In genomic region chrX:107673401-107673800, GRCh38 we compare ENCODE assay signal across 8 cellular contexts. TPM values are rescaled to one million over a fixed set of nuclear protein-coding genes. Genes with fewer than 3 reads are reported as not detected.
DNase-seq lines count a peak whose midpoint lies in the region; ATAC-seq and TF ChIP-seq lines count a peak whose summit lies in the region.

No MANE protein-coding gene starts in this region.

- no peak for TF ChIP-seq POLR2A in sigmoid colon (IDR thresholded peaks at IDR 0.05)

- WGBS in sigmoid colon, 2 donors = 63 to 69% methylated on average over 6 of the region's 6 CpGs

- no peak for TF ChIP-seq EP300 in sigmoid colon (IDR thresholded peaks at IDR 0.05)

- H3K36me3 ChIP-seq in sigmoid colon = no peaks in the 10 kb centered on the region

- intact Hi-C loops in sigmoid colon (cut with DNase I) = loop anchor here (1.0 to 5.0 kb wide), 2 partner anchors 104 to 154 kb away; partner anchors contain the start of genes MID2 and NCBP2L

- no peaks in the 10 kb centered on the region for H3K9me3 ChIP-seq in sigmoid colon

- H3K27ac ChIP-seq in caudate nucleus (ENCODE audit: low read depth, low read length) (peak overlapping the region; percentile 56), sigmoid colon (peak overlapping the region; percentile 85 to 91 (median 86))

- no peak for DNase-seq in caudate nucleus (lab: John Stamatoyannopoulos, UW)
- no peak for DNase-seq in sigmoid colon
- DNase-seq in putamen (ENCODE audit: low spot score) = no peak
- DNase-seq in NCI-H187 treated with DMSO at 0.1 percent for 48 hours (lab: John Stamatoyannopoulos, UW) = no peak
- no peak for DNase-seq in occipital lobe (lab: John Stamatoyannopoulos, UW)
- DNase-seq in NCI-H1694 (lab: John Stamatoyannopoulos, UW) = no peak

- H3K4me3 ChIP-seq in sigmoid colon = peak overlapping the region in 1 of 4 donors; percentile 4

- peak; percentile 3 for ATAC-seq in GM18909 (IDR thresholded peaks at IDR 0.05; ENCODE audit: poor library complexity, unreplicated experiment)
- peak; percentile 5 for ATAC-seq in HG03280 (IDR thresholded peaks at IDR 0.05; ENCODE audit: unreplicated experiment)

- TF ChIP-seq CTCF in sigmoid colon (IDR thresholded peaks at IDR 0.05) = no peak

- peaks cover 0 to 29% (median 7%) of the 10 kb centered on the region in 4 donors for H3K4me1 ChIP-seq in sigmoid colon

- H3K27me3 ChIP-seq in sigmoid colon = no peaks in the 10 kb centered on the region

RNA-seq across cellular contexts. Expression of gene PRPS1, which starts 45.1 kb away (rescaled TPM):
- 10 to 100 TPM; 16.3 to 35.8 (median 21.5) TPM for total RNA-seq in sigmoid colon
- 10 to 100 TPM in 2 of 3 donors, 1 to 10 TPM in 1; 9.6 to 24.4 (median 10.6) TPM for polyA plus RNA-seq in sigmoid colon
- total RNA-seq in occipital lobe = 22.9 TPM
